ENCODE assay signal across 18 cellular contexts in the genomic region with DNA sequence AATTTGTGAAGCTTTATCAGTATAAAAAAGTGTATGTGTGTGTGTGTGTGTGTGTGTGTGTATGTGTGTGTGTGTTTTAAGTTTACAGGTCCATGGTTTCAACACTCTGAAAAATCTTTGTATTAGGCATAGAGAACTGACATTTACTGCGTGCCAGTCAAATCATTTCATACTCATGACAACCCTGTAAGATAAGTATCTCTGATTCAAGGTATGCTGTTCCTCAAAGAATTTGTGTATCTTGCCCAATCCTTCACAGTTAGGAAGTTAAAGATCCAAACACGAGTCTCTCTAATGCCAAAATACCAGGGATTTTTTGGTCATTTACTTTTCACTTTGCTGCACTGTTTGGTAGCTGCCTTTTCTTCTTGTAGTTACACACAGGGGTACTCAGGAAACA.
A peak's percentile ranks its signal among the peaks of the same experiment; 100 is the strongest.
DNase-seq lines count a peak whose midpoint lies in the region; ATAC-seq and TF ChIP-seq lines count a peak whose summit lies in the region.
"Had no signal": no experiment of that assay in that cellular context is flagged by ENCODE, and none has a peak within 500 bp of the region (broad histone marks: within the 10 kb centered on the region; RNA-seq: fewer than 3 reads in every experiment).

No MANE protein-coding gene starts in this region.

- H3K79me2 ChIP-seq in hepatocyte, result no peaks in the 10 kb centered on the region

- no peak overlapping the region for H3K4me2 ChIP-seq in hepatocyte
- H3K4me2 ChIP-seq: A549 had no signal

- WGBS in hepatocyte (ENCODE audit: low lambda C conversion rate, missing lambda C conversion rate), result 67% methylated on average over 2 of the region's 2 CpGs

- DNase-seq in GM03348 (ENCODE audit: low spot score), result peak; percentile 18
- DNase-seq in NCI-H226, result peak; percentile 68
- DNase-seq in astrocyte of the hippocampus (ENCODE audit: low read depth, low spot score), result peak; percentile 22
- no peak for DNase-seq in hepatocyte (ENCODE audit: low spot score)
- DNase-seq: 8988T; ACHN; C1 segment of cervical spinal cord; Calu3; CD4-positive, alpha-beta memory T cell; COR-L47; DMS53; DMS79 treated with DMSO at 0.1 percent for 48 hours; GF-D8; GOT3; HCEC 1CT had no signal

- no peak overlapping the region for H3K4me3 ChIP-seq in hepatocyte
- H3K4me3 ChIP-seq: A549 had no signal

- H3K27ac ChIP-seq in hepatocyte, result no peak overlapping the region

- H3K4me1 ChIP-seq in hepatocyte (ENCODE audit: insufficient read depth), result no peaks in the 10 kb centered on the region
- H3K4me1 ChIP-seq: A549 had no signal

- H3K9me2 ChIP-seq in hepatocyte (replicated peaks; ENCODE audit: insufficient read depth), result no peaks in the 10 kb centered on the region

- H2AFZ ChIP-seq in hepatocyte, result no peak overlapping the region

- no peaks in the 10 kb centered on the region for H3K27me3 ChIP-seq in hepatocyte

- TF ChIP-seq CTCF in hepatocyte (IDR thresholded peaks at IDR 0.05; ENCODE audit: poor library complexity), result no peak

- H3K9me3 ChIP-seq in hepatocyte (ENCODE audit: low read depth), result no peaks in the 10 kb centered on the region
- H3K9me3 ChIP-seq: A549 had no signal

- no peaks in the 10 kb centered on the region for H4K20me1 ChIP-seq in hepatocyte (ENCODE audit: insufficient read depth, poor library complexity, severe bottlenecking)

- ATAC-seq in GM18502 (IDR thresholded peaks at IDR 0.05; ENCODE audit: poor library complexity, unreplicated experiment), result no peak
- no peak for ATAC-seq in HG03139 (IDR thresholded peaks at IDR 0.05; ENCODE audit: unreplicated experiment)
- ATAC-seq: A549 had no signal

- H3K36me3 ChIP-seq in hepatocyte (replicated peaks; ENCODE audit: insufficient read depth, low read depth), result no peaks in the 10 kb centered on the region
